Comparison of ENCODE assay signal across 10 cellular contexts in the genomic region with DNA sequence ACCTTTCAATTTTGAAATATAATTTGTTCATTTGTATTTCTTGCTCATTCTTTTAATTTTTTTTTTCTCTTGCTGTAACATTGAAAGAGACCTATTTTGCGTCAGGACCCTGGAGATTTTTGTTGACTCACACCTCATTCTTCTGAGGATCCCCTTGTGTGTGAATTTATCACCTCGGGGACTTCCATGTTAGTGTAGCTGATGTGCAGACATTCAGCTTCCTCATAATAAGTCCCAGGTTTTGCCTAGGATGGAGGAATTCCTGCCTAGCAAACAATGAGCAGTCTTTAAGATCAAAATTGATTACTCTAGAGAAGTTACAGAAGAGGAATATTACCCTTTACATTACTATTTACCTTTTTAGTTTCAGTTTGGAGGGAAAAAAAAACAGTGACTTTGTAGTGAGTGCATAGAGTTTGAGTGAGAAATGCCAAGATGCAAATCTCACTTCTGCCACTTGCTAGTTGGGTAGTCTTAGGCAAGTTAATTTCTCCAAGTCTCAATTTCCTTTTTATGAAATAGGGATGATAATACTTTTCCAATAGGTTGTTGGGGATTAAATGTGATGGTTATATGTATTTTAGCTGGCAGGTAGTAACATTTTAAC. TPM values are rescaled to one million over a fixed set of nuclear protein-coding genes. Genes with fewer than 3 reads are reported as not detected.
DNase-seq lines count a peak whose midpoint lies in the region; ATAC-seq lines count a peak whose summit lies in the region.
"Had no signal": no experiment of that assay in that cellular context is flagged by ENCODE, and none has a peak within 500 bp of the region (broad histone marks: within the 10 kb centered on the region; RNA-seq: fewer than 3 reads in every experiment).

No MANE protein-coding gene starts in this region.

- peak overlapping the region in 6 of 7 donors; percentile 48 to 79 (median 74) for H3K4me3 Mint-ChIP-seq in CD8-positive, alpha-beta memory T cell
- peak overlapping the region; percentile 24 for H3K4me3 Mint-ChIP-seq in dendritic cell treated with granulocyte-macrophage colony-stimulating factor and Interleukin-4, amounts not matched to agents 40 ng/mL and 50 ng/mL, for 4 days

- no peak overlapping the region for H2BK120ac ChIP-seq in neuronal stem cell (ENCODE audit: low read depth, low read length)

- no peaks in the 10 kb centered on the region for H3K27me3 ChIP-seq in CD8-positive, alpha-beta memory T cell (ENCODE audit: insufficient read depth, low read length, poor library complexity, severe bottlenecking)
- no peaks in the 10 kb centered on the region for H3K27me3 ChIP-seq in neuronal stem cell (ENCODE audit: control insufficient read depth in 3 of 3, insufficient read depth in 3 of 3, low read depth in 1 of 3, low read length in 3 of 3)

- peak overlapping the region; percentile 14 for H3K4me3 ChIP-seq in CD8-positive, alpha-beta memory T cell (ENCODE audit: low read length)
- no peak overlapping the region for H3K4me3 ChIP-seq in neuronal stem cell (ENCODE audit: low read length in 2 of 2)
- H3K4me3 ChIP-seq: psoas muscle had no signal

- no peak overlapping the region for H2BK12ac ChIP-seq in neuronal stem cell (ENCODE audit: low read length)

- H3K9ac ChIP-seq in neuronal stem cell (ENCODE audit: low read depth, low read length, poor library complexity): no peak overlapping the region

- POLR2A ChIA-PET in CD8-positive, alpha-beta memory T cell (lab: Charles Lee): interaction anchor here (2.4 kb wide), 1 partner anchor 13 kb away, joined by 12 read pairs; a partner anchor contains a TSS

- H4K8ac ChIP-seq in neuronal stem cell (ENCODE audit: low read depth, low read length): no peak overlapping the region

- no peak overlapping the region for H3K27ac ChIP-seq in CD8-positive, alpha-beta memory T cell (ENCODE audit: low read depth, low read length)
- no peak overlapping the region for H3K27ac ChIP-seq in neuronal stem cell (replicated peaks; ENCODE audit: low read length)
- H3K27ac ChIP-seq: psoas muscle had no signal

- H3K23ac ChIP-seq in neuronal stem cell (ENCODE audit: low read depth, low read length, poor library complexity): no peak overlapping the region

- intact Hi-C loops in dendritic cell treated with granulocyte-macrophage colony-stimulating factor and Interleukin-4, amounts not matched to agents 40 ng/mL and 50 ng/mL, for 4 days (cut with micrococcal nuclease): no loop called here
- intact Hi-C loops in posterior cingulate gyrus (cut with DNase I): no loop called here

- no peak for DNase-seq in CD8-positive, alpha-beta memory T cell
- DNase-seq in NCI-H510A (lab: John Stamatoyannopoulos, UW) (no peak), NCI-H187 treated with DMSO at 0.1 percent for 48 hours (lab: John Stamatoyannopoulos, UW) (no peak), neuronal stem cell (ENCODE audit: low spot score) (no peak), posterior cingulate gyrus (no peak)
- DNase-seq: GDM1, psoas muscle had no signal

- H3K79me1 ChIP-seq in neuronal stem cell (ENCODE audit: low read depth, low read length): no peaks in the 10 kb centered on the region

- WGBS in neuronal stem cell (ENCODE audit: extremely low coverage in 2 of 2, insufficient read length in 2 of 2, insufficient replicate concordance in 1 of 2), 2 donors: no CpG with 5 or more reads among the region's 2 CpGs

- H3K4me1 ChIP-seq in CD8-positive, alpha-beta memory T cell (ENCODE audit: insufficient read depth, low read length): peaks cover 84% of the 10 kb centered on the region
- H3K4me1 ChIP-seq in neuronal stem cell (ENCODE audit: control insufficient read depth in 2 of 2, insufficient read depth in 1 of 2, low read depth in 1 of 2, low read length in 2 of 2): no peaks in the 10 kb centered on the region

- no peak overlapping the region for H2BK5ac ChIP-seq in neuronal stem cell (ENCODE audit: low read length)

- no peak overlapping the region for H2AK5ac ChIP-seq in neuronal stem cell (ENCODE audit: low read depth, low read length)

- H3K4me2 ChIP-seq in neuronal stem cell (ENCODE audit: insufficient read depth, low read length, poor library complexity, severe bottlenecking): no peak overlapping the region

- peaks cover 0 to 6% (median 0%) of the 10 kb centered on the region in 3 donors for H3K36me3 Mint-ChIP-seq in CD8-positive, alpha-beta memory T cell
- H3K36me3 Mint-ChIP-seq in dendritic cell treated with granulocyte-macrophage colony-stimulating factor and Interleukin-4, amounts not matched to agents 40 ng/mL and 50 ng/mL, for 4 days (ENCODE audit: low read depth): peaks cover 6% of the 10 kb centered on the region

- H2AFZ ChIP-seq in neuronal stem cell (ENCODE audit: low read length): no peak overlapping the region

- H4K91ac ChIP-seq in neuronal stem cell (ENCODE audit: low read depth, low read length, poor library complexity): no peak overlapping the region

- no peaks in the 10 kb centered on the region for H3K9me3 ChIP-seq in CD8-positive, alpha-beta memory T cell (ENCODE audit: low read length)
- H3K9me3 ChIP-seq in neuronal stem cell (replicated peaks in 1 of 2; ENCODE audit: control insufficient read depth in 2 of 2, insufficient read depth in 1 of 2, low read depth in 1 of 2, low read length in 2 of 2): no peaks in the 10 kb centered on the region
- H3K9me3 ChIP-seq: psoas muscle had no signal

- no peaks in the 10 kb centered on the region for H3K9me3 Mint-ChIP-seq in CD8-positive, alpha-beta memory T cell
- H3K9me3 Mint-ChIP-seq in dendritic cell treated with granulocyte-macrophage colony-stimulating factor and Interleukin-4, amounts not matched to agents 40 ng/mL and 50 ng/mL, for 4 days: no peaks in the 10 kb centered on the region

- no peaks in the 10 kb centered on the region for H3K27me3 Mint-ChIP-seq in CD8-positive, alpha-beta memory T cell
- no peaks in the 10 kb centered on the region for H3K27me3 Mint-ChIP-seq in dendritic cell treated with granulocyte-macrophage colony-stimulating factor and Interleukin-4, amounts not matched to agents 40 ng/mL and 50 ng/mL, for 4 days

- no peak overlapping the region for H2BK15ac ChIP-seq in neuronal stem cell (ENCODE audit: low read length)

- H3K14ac ChIP-seq in neuronal stem cell (ENCODE audit: low read length): no peak overlapping the region

- ATAC-seq in GM19395 (IDR thresholded peaks at IDR 0.05; ENCODE audit: unreplicated experiment) (peak; percentile 64), HG03159 (IDR thresholded peaks at IDR 0.05; ENCODE audit: unreplicated experiment) (peak; percentile 59)
- ATAC-seq: psoas muscle had no signal

- CTCF ChIA-PET in CD8-positive, alpha-beta memory T cell (lab: Charles Lee): interaction anchor here (1.4 to 3.6 kb wide), 4 partner anchors 9 to 45 kb away, joined by 4 to 16 read pairs (median 8); no protein-coding TSS in a partner anchor

- peaks cover 88 to 96% (median 94%) of the 10 kb centered on the region in 3 donors for H3K4me1 Mint-ChIP-seq in CD8-positive, alpha-beta memory T cell
- peaks cover 43% of the 10 kb centered on the region for H3K4me1 Mint-ChIP-seq in dendritic cell treated with granulocyte-macrophage colony-stimulating factor and Interleukin-4, amounts not matched to agents 40 ng/mL and 50 ng/mL, for 4 days (ENCODE audit: low read depth)

- H3K27ac Mint-ChIP-seq in CD8-positive, alpha-beta memory T cell: peak overlapping the region; percentile 0 to 85 (median 60)
- H3K27ac Mint-ChIP-seq in dendritic cell treated with granulocyte-macrophage colony-stimulating factor and Interleukin-4, amounts not matched to agents 40 ng/mL and 50 ng/mL, for 4 days: peak overlapping the region; percentile 60

- H3K36me3 ChIP-seq in CD8-positive, alpha-beta memory T cell (ENCODE audit: insufficient read depth, low read length): no peaks in the 10 kb centered on the region
- no peaks in the 10 kb centered on the region for H3K36me3 ChIP-seq in neuronal stem cell (replicated peaks in 1 of 2; ENCODE audit: control insufficient read depth in 2 of 2, insufficient read depth in 2 of 2, low read length in 2 of 2)

- no peak overlapping the region for H3K18ac ChIP-seq in neuronal stem cell (ENCODE audit: low read length)

- H3K4ac ChIP-seq in neuronal stem cell (ENCODE audit: low read length): no peak overlapping the region

RNA-seq across cellular contexts. Expression of a gene that starts 14.3 kb away (rescaled TPM):
- total RNA-seq in CD8-positive, alpha-beta memory T cell: 10 to 100 TPM; 58.4 to 59.0 TPM
- 193 TPM for polyA plus RNA-seq in CD8-positive, alpha-beta memory T cell
- 2.9 TPM for polyA plus RNA-seq in neuronal stem cell (2013, experiment 1 of 2)
- 3.4 TPM for polyA plus RNA-seq in neuronal stem cell (2013, experiment 2 of 2)
